Comparison of ENCODE assay signal across 8 cellular contexts in the genomic region with DNA sequence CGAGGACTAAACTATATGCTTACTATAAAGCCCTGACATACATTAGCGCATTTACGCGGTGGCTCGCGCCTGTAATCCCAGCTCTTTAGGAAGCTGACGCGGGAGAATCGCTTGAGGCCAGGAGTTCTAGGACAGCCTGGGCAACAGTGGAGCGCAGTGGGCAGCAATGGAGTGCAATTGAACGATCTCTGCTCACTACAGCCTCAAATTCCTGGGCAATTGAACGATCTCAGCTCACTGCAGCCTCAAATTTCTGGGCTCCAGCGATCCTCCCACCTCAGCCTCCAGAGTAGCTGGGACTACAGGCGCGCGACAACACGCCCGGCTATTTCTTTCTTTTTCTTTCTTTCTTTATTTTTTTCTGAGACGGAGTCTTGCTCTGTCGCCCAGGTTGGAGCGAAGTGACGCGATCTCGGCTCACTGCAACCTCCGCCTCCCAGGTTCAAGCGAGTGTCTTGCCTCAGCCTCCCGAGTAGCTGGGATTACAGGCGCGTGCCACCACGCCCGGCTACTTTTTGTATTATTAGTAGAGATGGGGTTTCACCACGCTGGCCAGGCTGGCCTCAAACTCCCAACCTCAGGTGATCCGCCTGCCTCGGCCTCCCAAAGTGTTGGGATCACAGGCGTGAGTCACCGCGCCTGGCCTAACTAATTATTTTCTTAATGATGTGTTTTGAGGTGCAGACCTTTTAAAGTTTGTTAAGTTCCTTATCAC. TPM values are rescaled to one million over a fixed set of nuclear protein-coding genes. Genes with fewer than 3 reads are reported as not detected.
A peak's percentile ranks its signal among the peaks of the same experiment; 100 is the strongest.
DNase-seq lines count a peak whose midpoint lies in the region; ATAC-seq and TF ChIP-seq lines count a peak whose summit lies in the region.

No MANE protein-coding gene starts in this region.

- H3K36me3 ChIP-seq in cardiac muscle cell (peaks cover 7% of the 10 kb centered on the region), mesendoderm (ENCODE audit: control insufficient read depth, insufficient read depth, low read length) (no peaks in the 10 kb centered on the region)

- WGBS in mesendoderm (ENCODE audit: extremely low coverage, insufficient coverage, low lambda C conversion rate): no CpG with 5 or more reads among the region's 37 CpGs

- H2BK120ac ChIP-seq in mesendoderm (ENCODE audit: low read depth, low read length): no peak overlapping the region

- no peak overlapping the region for H2BK15ac ChIP-seq in mesendoderm (replicated peaks; ENCODE audit: low read depth)

- H4K8ac ChIP-seq in mesendoderm (ENCODE audit: low read depth, low read length): no peak overlapping the region

- intact Hi-C loops in Right ventricle myocardium inferior (cut with DNase I): loop anchor here (2.0 kb wide), 1 partner anchor 103 kb away; the partner anchor contains the start of genes EARS2 and UBFD1

- no peak overlapping the region for H4K5ac ChIP-seq in mesendoderm (ENCODE audit: low read length)

- peaks cover 3% of the 10 kb centered on the region for H3K79me1 ChIP-seq in mesendoderm (ENCODE audit: low read length)

- peak overlapping the region; percentile 68 for H3K9ac ChIP-seq in mesendoderm (ENCODE audit: low read length)

- TF ChIP-seq CTCF in cardiac muscle cell (IDR thresholded peaks at IDR 0.05; ENCODE audit: low read depth, low read length) (no peak), brain (conservative IDR thresholded peaks at IDR 0.05) (no peak)

- H3K4me1 ChIP-seq in cardiac muscle cell (ENCODE audit: low read depth): peaks cover 6% of the 10 kb centered on the region
- H3K4me1 ChIP-seq in mesendoderm (ENCODE audit: control insufficient read depth, low read depth, low read length): no peaks in the 10 kb centered on the region

- H3K27ac Mint-ChIP-seq in brain: peak overlapping the region; percentile 89 to 98 (median 96)

- H3K27ac ChIP-seq in cardiac muscle cell: no peak overlapping the region
- H3K27ac ChIP-seq in mesendoderm (ENCODE audit: low read depth, low read length): no peak overlapping the region

- H3K56ac ChIP-seq in mesendoderm (ENCODE audit: low read length): peak overlapping the region; percentile 64

- H3K4me3 ChIP-seq in cardiac muscle cell: peak overlapping the region; percentile 81
- peak overlapping the region; percentile 62 for H3K4me3 ChIP-seq in mesendoderm (ENCODE audit: low read length)

- H2AK5ac ChIP-seq in mesendoderm (ENCODE audit: low read length): no peak overlapping the region

- no peak for ATAC-seq in Right ventricle myocardium inferior

- DNase-seq in cardiac muscle cell (ENCODE audit: low read depth in 1 of 2, low spot score in 1 of 2) (no peak), Right ventricle myocardium inferior (ENCODE audit: missing footprints) (no peak), mesendoderm (no peak), NCI-H1092 (lab: John Stamatoyannopoulos, UW) (no peak), NCI-H2107 treated with DMSO at 0.1 percent for 48 hours (lab: John Stamatoyannopoulos, UW; ENCODE audit: unreplicated experiment) (no peak)
- no peak for DNase-seq in activated CD4-positive, CD25-positive, alpha-beta regulatory T cell treated with anti-CD3 and anti-CD28 coated beads, Interleukin-2, amount 50 U/mL, for 72 hours
- no peak for DNase-seq in stimulated activated CD4-positive, alpha-beta T cell treated with anti-CD3 and anti-CD28 coated beads, Interleukin-2, amount 100 ng/mL, for 48 hours

- H3K4ac ChIP-seq in mesendoderm (ENCODE audit: low read depth, low read length): no peak overlapping the region

- H3K4me3 Mint-ChIP-seq in brain: peak overlapping the region; percentile 94 to 99 (median 96)

- no peak overlapping the region for H3K23ac ChIP-seq in mesendoderm (ENCODE audit: low read length)

- H3K79me2 ChIP-seq in mesendoderm (ENCODE audit: control insufficient read depth, insufficient read depth, low read length): no peaks in the 10 kb centered on the region

- peaks cover 44% of the 10 kb centered on the region for H3K4me1 Mint-ChIP-seq in brain

- no peaks in the 10 kb centered on the region for H3K9me3 ChIP-seq in cardiac muscle cell (ENCODE audit: low read depth)

- H3K27me3 ChIP-seq in cardiac muscle cell (no peaks in the 10 kb centered on the region), mesendoderm (ENCODE audit: insufficient read depth, low read length, poor library complexity) (no peaks in the 10 kb centered on the region)

- H3K4me2 ChIP-seq in mesendoderm (ENCODE audit: low read length): peak overlapping the region; percentile 93

- H3K9me3 Mint-ChIP-seq in brain: no peaks in the 10 kb centered on the region

- peaks cover 6% of the 10 kb centered on the region for H3K27me3 Mint-ChIP-seq in brain

- no peak overlapping the region for H2BK5ac ChIP-seq in mesendoderm (ENCODE audit: low read length)

- no peak overlapping the region for H3K18ac ChIP-seq in mesendoderm (ENCODE audit: low read length)

- H3K36me3 Mint-ChIP-seq in brain: peaks cover 8% of the 10 kb centered on the region

RNA-seq across cellular contexts. Expression of gene COG7, which starts 0.5 kb away (rescaled TPM):
- total RNA-seq in cardiac muscle cell: 9.7 and 23.5 TPM in 2 replicates
- 10.6 and 11.9 TPM in 2 replicates for polyA plus RNA-seq in cardiac muscle cell
- total RNA-seq in Right ventricle myocardium inferior: 9.8 TPM
- 22.2 TPM for polyA plus RNA-seq in brain (ENCODE audit: insufficient read depth, low read depth, low replicate concordance)
- polyA plus RNA-seq in mesendoderm (2013, experiment 1 of 2): 8.5 TPM
- polyA plus RNA-seq in mesendoderm (2013, experiment 2 of 2): 8.7 TPM

RNA-seq across cellular contexts. Expression of gene GGA2, which starts 56.8 kb away (rescaled TPM):
- total RNA-seq in cardiac muscle cell (71.7 and 126 TPM in 2 replicates), Right ventricle myocardium inferior (51.7 TPM)
- polyA plus RNA-seq in cardiac muscle cell (149 and 160 TPM in 2 replicates), brain (ENCODE audit: insufficient read depth, low read depth, low replicate concordance) (36.2 TPM)
- polyA plus RNA-seq in mesendoderm (2013, experiment 1 of 2): 34.7 TPM
- 35.7 TPM for polyA plus RNA-seq in mesendoderm (2013, experiment 2 of 2)
